In the genomic region with DNA sequence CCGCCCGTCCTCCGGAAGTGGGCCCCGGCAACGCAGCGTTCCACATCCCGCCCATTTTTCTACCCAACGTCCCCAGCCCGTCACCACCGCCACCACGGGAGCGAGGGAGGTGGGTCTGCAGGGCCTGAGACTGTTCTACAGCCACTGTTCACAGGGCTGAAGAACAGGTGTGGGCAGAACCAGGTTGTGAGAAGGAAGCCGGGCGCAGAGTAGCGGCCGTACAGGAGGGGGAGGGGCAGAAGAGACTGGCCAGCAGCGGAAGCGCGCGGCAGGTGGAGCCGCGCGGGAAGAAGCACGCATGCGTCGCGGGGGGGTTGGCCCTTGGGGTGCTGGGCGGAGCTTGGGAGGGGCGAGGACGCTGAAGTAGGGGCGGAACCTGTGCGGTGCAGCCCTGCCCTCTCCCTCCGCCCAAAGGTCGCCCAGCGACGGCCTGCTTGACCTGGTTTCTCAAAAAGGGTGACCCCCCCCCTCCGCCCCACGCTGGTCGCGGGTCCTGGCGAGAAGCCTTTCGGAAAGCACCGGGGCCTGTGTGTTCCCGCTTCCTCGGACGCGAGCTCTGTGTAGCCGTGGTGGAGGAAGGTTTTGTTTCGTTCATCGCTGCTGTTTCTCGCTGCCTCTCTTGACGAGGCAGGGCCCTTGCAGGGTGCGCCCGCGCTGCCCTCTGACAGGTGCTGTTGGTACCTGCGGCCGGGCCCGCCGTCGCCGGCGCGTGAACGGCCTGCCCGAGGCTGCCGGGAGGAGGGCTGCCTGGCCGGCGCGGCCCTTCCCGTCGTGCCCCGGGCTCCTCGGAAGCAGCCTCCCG, we compare ENCODE assay signal across 8 cellular contexts. TPM values are rescaled to one million over a fixed set of nuclear protein-coding genes. Genes with fewer than 3 reads are reported as not detected.
A peak's percentile ranks its signal among the peaks of the same experiment; 100 is the strongest.
DNase-seq lines count a peak whose midpoint lies in the region; ATAC-seq and TF ChIP-seq lines count a peak whose summit lies in the region.

No MANE protein-coding gene starts in this region.

- H3K27me3 ChIP-seq in CD4-positive, alpha-beta memory T cell (ENCODE audit: insufficient read depth, low read length) = no peaks in the 10 kb centered on the region
- no peaks in the 10 kb centered on the region for H3K27me3 ChIP-seq in duodenal mucosa (ENCODE audit: control insufficient read depth in 1 of 2, insufficient read depth in 2 of 2, low read length in 2 of 2)
- H3K27me3 ChIP-seq in lung (ENCODE audit: control insufficient read depth, insufficient read depth) = no peaks in the 10 kb centered on the region

- H3K9me3 Mint-ChIP-seq in CD4-positive, alpha-beta memory T cell = peaks cover 0 to 2% (median 0%) of the 10 kb centered on the region in 8 donors
- no peaks in the 10 kb centered on the region for H3K9me3 Mint-ChIP-seq in activated CD4-positive, alpha-beta memory T cell treated with anti-CD3 and anti-CD28 coated beads for 36 hours

- H3K36me3 Mint-ChIP-seq in CD4-positive, alpha-beta memory T cell = peaks cover 0 to 11% of the 10 kb centered on the region in 2 donors
- H3K36me3 Mint-ChIP-seq in activated CD4-positive, alpha-beta memory T cell treated with anti-CD3 and anti-CD28 coated beads for 36 hours = peaks cover 5% of the 10 kb centered on the region

- ATAC-seq in GM19452 (IDR thresholded peaks at IDR 0.05; ENCODE audit: unreplicated experiment) (peak; percentile 70), HG03571 (IDR thresholded peaks at IDR 0.05; ENCODE audit: unreplicated experiment) (peak; percentile 65), lung (ENCODE audit: insufficient read depth, low FRiP score) (peak; percentile 93)

- peak overlapping the region; percentile 93 for H3K27ac ChIP-seq in CD4-positive, alpha-beta memory T cell (ENCODE audit: low read depth, low read length)
- H3K27ac ChIP-seq in duodenal mucosa (ENCODE audit: low read depth, low read length) (peak overlapping the region; percentile 99), lung (ENCODE audit: low read depth in 1 of 2, low read length in 1 of 2) (peak overlapping the region; percentile 99)

- DNase-seq in CD4-positive, alpha-beta memory T cell = peak; percentile 95 to 99 (median 98)
- DNase-seq in NCI-H82 (lab: John Stamatoyannopoulos, UW) = peak; percentile 92
- DNase-seq in activated CD4-positive, alpha-beta memory T cell treated with anti-CD3 and anti-CD28 coated beads for 36 hours = peak; percentile 97
- peak; percentile 97 for DNase-seq in lung (ENCODE audit: low spot score)
- DNase-seq in stimulated activated CD4-positive, alpha-beta T cell treated with anti-CD3 and anti-CD28 coated beads, TNF-alpha, amount 100 ng/mL, for 24 hours (ENCODE audit: low read depth in 3 of 3) = peak; percentile 92 to 93 (median 92)

- H3K4me1 Mint-ChIP-seq in CD4-positive, alpha-beta memory T cell = peaks cover 53 to 87% (median 69%) of the 10 kb centered on the region in 4 donors
- H3K4me1 Mint-ChIP-seq in activated CD4-positive, alpha-beta memory T cell treated with anti-CD3 and anti-CD28 coated beads for 36 hours (ENCODE audit: low read depth) = peaks cover 69% of the 10 kb centered on the region

- peaks cover 61% of the 10 kb centered on the region for H3K4me1 ChIP-seq in CD4-positive, alpha-beta memory T cell (ENCODE audit: insufficient read depth, low read length)
- H3K4me1 ChIP-seq in duodenal mucosa (ENCODE audit: control insufficient read depth in 1 of 2, insufficient read depth in 2 of 2, low read length in 2 of 2) (peaks cover 43 to 52% of the 10 kb centered on the region in 2 donors), lung (ENCODE audit: control insufficient read depth in 2 of 2, insufficient read depth in 2 of 2, low read length in 2 of 2) (peaks cover 14 to 16% of the 10 kb centered on the region in 2 donors)

- POLR2A ChIA-PET in CD4-positive, alpha-beta memory T cell (lab: Charles Lee; ENCODE audit: partially characterized antibody) = interaction anchor here (0.6 to 11.9 kb wide), 21 partner anchors 12 to 451 kb away, joined by 3 to 271 read pairs (median 5); a partner anchor contains a TSS
- POLR2A ChIA-PET in activated CD4-positive, alpha-beta memory T cell treated with anti-CD3 and anti-CD28 coated beads for 36 hours (lab: Charles Lee) = interaction anchor here (1.0 to 2.9 kb wide), 5 partner anchors 9 to 51 kb away, joined by 3 to 38 read pairs (median 8); a partner anchor contains a TSS

- peak overlapping the region; percentile 92 to 100 (median 99) for H3K27ac Mint-ChIP-seq in CD4-positive, alpha-beta memory T cell
- peak overlapping the region; percentile 99 for H3K27ac Mint-ChIP-seq in activated CD4-positive, alpha-beta memory T cell treated with anti-CD3 and anti-CD28 coated beads for 36 hours

- TF ChIP-seq CTCF in lung (IDR thresholded peaks at IDR 0.05; ENCODE audit: control extremely low read depth, extremely low read depth) = no peak

- H3K36me3 ChIP-seq in CD4-positive, alpha-beta memory T cell (ENCODE audit: insufficient read depth, low read length) = no peaks in the 10 kb centered on the region
- H3K36me3 ChIP-seq in duodenal mucosa (ENCODE audit: control insufficient read depth in 1 of 2, insufficient read depth in 2 of 2, low read length in 2 of 2) = peaks cover 0 to 7% of the 10 kb centered on the region in 2 donors
- H3K36me3 ChIP-seq in lung (ENCODE audit: control insufficient read depth in 2 of 2, insufficient read depth in 2 of 2, low read length in 2 of 2) = peaks cover 0 to 4% of the 10 kb centered on the region in 2 donors

- H3K9me3 ChIP-seq in CD4-positive, alpha-beta memory T cell (ENCODE audit: control insufficient read depth in 1 of 2, low read length in 2 of 2) = no peaks in the 10 kb centered on the region
- no peaks in the 10 kb centered on the region for H3K9me3 ChIP-seq in duodenal mucosa (ENCODE audit: control insufficient read depth in 1 of 2, low read length in 2 of 2)
- no peaks in the 10 kb centered on the region for H3K9me3 ChIP-seq in lung (ENCODE audit: control insufficient read depth in 2 of 2, insufficient read depth in 1 of 2, low read length in 1 of 2)

- no peaks in the 10 kb centered on the region for H3K27me3 Mint-ChIP-seq in CD4-positive, alpha-beta memory T cell
- no peaks in the 10 kb centered on the region for H3K27me3 Mint-ChIP-seq in activated CD4-positive, alpha-beta memory T cell treated with anti-CD3 and anti-CD28 coated beads for 36 hours

- CTCF ChIA-PET in CD4-positive, alpha-beta memory T cell (lab: Charles Lee; ENCODE audit: partially characterized antibody) = interaction anchor here (0.7 to 15.0 kb wide), 5 partner anchors 9 to 50 kb away, joined by 3 to 109 read pairs (median 5); no protein-coding TSS in a partner anchor
- CTCF ChIA-PET in activated CD4-positive, alpha-beta memory T cell treated with anti-CD3 and anti-CD28 coated beads for 36 hours (lab: Charles Lee) = interaction anchor here (0.8 to 5.6 kb wide), 3 partner anchors 9 to 58 kb away, joined by 3 to 24 read pairs (median 8); a partner anchor contains a TSS

- peak overlapping the region; percentile 88 to 99 (median 92) for H3K4me3 Mint-ChIP-seq in CD4-positive, alpha-beta memory T cell
- peak overlapping the region; percentile 94 for H3K4me3 Mint-ChIP-seq in activated CD4-positive, alpha-beta memory T cell treated with anti-CD3 and anti-CD28 coated beads for 36 hours

- peak overlapping the region; percentile 71 to 95 for H3K9ac ChIP-seq in duodenal mucosa (ENCODE audit: low read depth in 1 of 2, low read length in 2 of 2)

- intact Hi-C loops in CD4-positive, alpha-beta memory T cell (cut with micrococcal nuclease) = loop anchor here (1.0 to 5.0 kb wide), 6 partner anchors 8 to 452 kb away; a partner anchor contains a TSS
- intact Hi-C loops in activated CD4-positive, alpha-beta memory T cell treated with anti-CD3 and anti-CD28 coated beads for 36 hours (cut with micrococcal nuclease) = loop anchor here (1.0 kb wide), 4 partner anchors 8 to 381 kb away; a partner anchor contains a TSS

- 0 to 1% methylated on average over 73 to 74 of the region's 74 CpGs for WGBS in lung, 2 donors

- peak overlapping the region; percentile 60 to 95 for H3K4me3 ChIP-seq in CD4-positive, alpha-beta memory T cell (ENCODE audit: low read length in 2 of 2)
- H3K4me3 ChIP-seq in duodenal mucosa (ENCODE audit: low read depth in 1 of 2, low read length in 2 of 2) (peak overlapping the region; percentile 85 to 90), lung (peak overlapping the region; percentile 71)

RNA-seq across cellular contexts. Expression of a gene that starts 7.8 kb away (rescaled TPM):
- total RNA-seq in CD4-positive, alpha-beta memory T cell = 100 to 1,000 TPM; 187 TPM
- 100 to 1,000 TPM; 135 to 150 TPM for polyA plus RNA-seq in CD4-positive, alpha-beta memory T cell
- 100 to 1,000 TPM; 101 to 106 TPM for total RNA-seq in activated CD4-positive, alpha-beta memory T cell treated with anti-CD3 and anti-CD28 coated beads for 36 hours
- total RNA-seq in lung = 100 to 1,000 TPM; 117 to 274 TPM
- polyA plus RNA-seq in lung = 100 to 1,000 TPM; 149 to 415 TPM

RNA-seq across cellular contexts. Expression of a gene that starts 50.7 kb away (rescaled TPM):
- total RNA-seq in CD4-positive, alpha-beta memory T cell = 10 to 100 TPM; 71.1 to 71.7 TPM
- polyA plus RNA-seq in CD4-positive, alpha-beta memory T cell = 10 to 100 TPM; 11.4 to 21.1 TPM
- 10 to 100 TPM; 17.9 to 20.5 TPM for total RNA-seq in activated CD4-positive, alpha-beta memory T cell treated with anti-CD3 and anti-CD28 coated beads for 36 hours
- 10 to 100 TPM; 18.1 to 31.2 TPM for total RNA-seq in lung
- 10 to 100 TPM in 1 of 2 donors, 1 to 10 TPM in 1; 9.6 to 21.9 TPM for polyA plus RNA-seq in lung

Comparison
In these comparisons a context has a peak if more than half of its experiments do, and no peak if none do; other contexts are left out.
1. Peak in every context shown above with its lines: DNase-seq, ATAC-seq, H3K4me3 ChIP-seq and H3K27ac ChIP-seq.